Comparison of ENCODE assay signal across 20 cellular contexts in the genomic region with DNA sequence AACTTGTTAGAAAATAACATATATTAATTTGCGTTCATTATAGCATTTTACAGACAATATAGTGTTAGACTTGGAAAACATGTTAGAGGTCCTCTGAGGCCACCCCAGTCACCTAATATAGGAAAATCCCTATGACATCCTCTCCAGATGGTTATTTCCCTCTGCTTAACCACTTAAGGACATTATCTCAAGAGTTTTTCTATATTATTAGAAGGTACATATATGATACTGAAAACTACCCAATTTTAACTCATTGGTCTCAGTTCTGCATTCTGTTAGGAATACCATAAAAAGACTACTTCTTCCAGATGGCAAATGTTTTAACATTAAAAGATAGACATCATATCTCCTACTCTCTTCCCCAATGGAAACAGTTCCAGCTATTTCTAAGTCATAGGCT.
"Had no signal": no experiment of that assay in that cellular context is flagged by ENCODE, and none has a peak within 500 bp of the region (broad histone marks: within the 10 kb centered on the region; RNA-seq: fewer than 3 reads in every experiment).

No MANE protein-coding gene starts in this region.

- ATAC-seq: activated CD4-positive, alpha-beta T cell treated with anti-CD3 and anti-CD28 coated beads for 36 hours; activated CD8-positive, alpha-beta memory T cell treated with anti-CD3 and anti-CD28 coated beads, Interleukin-2, amount 10 ng/mL, durations not matched to agents 7 days and 5 days; activated CD8-positive, alpha-beta T cell treated with anti-CD3 and anti-CD28 coated beads, Interleukin-2, amount 10 ng/mL, durations not matched to agents 7 days and 5 days; body of pancreas; left colon; right cardiac atrium had no signal

- H3K4me2 ChIP-seq: hepatocyte had no signal

- DNase-seq: activated CD4-positive, alpha-beta T cell treated with anti-CD3 and anti-CD28 coated beads for 36 hours; activated CD4-positive, CD25-positive, alpha-beta regulatory T cell; activated CD8-positive, alpha-beta memory T cell treated with anti-CD3 and anti-CD28 coated beads, Interleukin-2, amount 10 ng/mL, durations not matched to agents 7 days and 5 days; activated CD8-positive, alpha-beta T cell treated with anti-CD3 and anti-CD28 coated beads, Interleukin-2, amount 10 ng/mL, durations not matched to agents 7 days and 5 days; activated effector memory CD4-positive, alpha-beta T cell treated with anti-CD3 and anti-CD28 coated beads, Interleukin-2, amount 50 U/mL, for 16 hours; activated naive CD4-positive, alpha-beta T cell treated with anti-CD3 and anti-CD28 coated beads for 36 hours; activated naive CD8-positive, alpha-beta T cell treated with anti-CD3 and anti-CD28 coated beads for 36 hours; adrenal gland; aorta; body of pancreas; dermis blood vessel endothelial cell; effector CD4-positive, alpha-beta T cell; left colon; mammary epithelial cell; posterior cingulate gyrus; right cardiac atrium; stimulated activated naive CD4-positive, alpha-beta T cell treated with Interleukin-2 at 50 U/mL for 16 hours; transverse colon had no signal

- H2AFZ ChIP-seq: hepatocyte had no signal

- H3K4me3 Mint-ChIP-seq: activated CD4-positive, alpha-beta T cell treated with anti-CD3 and anti-CD28 coated beads for 36 hours; activated CD8-positive, alpha-beta memory T cell treated with anti-CD3 and anti-CD28 coated beads, Interleukin-2, amount 10 ng/mL, durations not matched to agents 7 days and 5 days; activated CD8-positive, alpha-beta T cell treated with anti-CD3 and anti-CD28 coated beads, Interleukin-2, amount 10 ng/mL, durations not matched to agents 7 days and 5 days; activated naive CD4-positive, alpha-beta T cell treated with anti-CD3 and anti-CD28 coated beads for 36 hours; activated naive CD8-positive, alpha-beta T cell treated with anti-CD3 and anti-CD28 coated beads for 36 hours; nephron had no signal

- H3K27ac ChIP-seq: adrenal gland, body of pancreas, hepatocyte, transverse colon had no signal

- H3K9me3 Mint-ChIP-seq: activated naive CD4-positive, alpha-beta T cell treated with anti-CD3 and anti-CD28 coated beads for 36 hours; activated naive CD8-positive, alpha-beta T cell treated with anti-CD3 and anti-CD28 coated beads for 36 hours had no signal

- H3K4me1 Mint-ChIP-seq: activated CD4-positive, alpha-beta T cell treated with anti-CD3 and anti-CD28 coated beads for 36 hours; activated CD8-positive, alpha-beta memory T cell treated with anti-CD3 and anti-CD28 coated beads, Interleukin-2, amount 10 ng/mL, durations not matched to agents 7 days and 5 days; activated naive CD8-positive, alpha-beta T cell treated with anti-CD3 and anti-CD28 coated beads for 36 hours had no signal

- H3K4me1 ChIP-seq: adrenal gland, transverse colon had no signal

- H3K36me3 Mint-ChIP-seq: activated CD8-positive, alpha-beta memory T cell treated with anti-CD3 and anti-CD28 coated beads, Interleukin-2, amount 10 ng/mL, durations not matched to agents 7 days and 5 days; activated naive CD8-positive, alpha-beta T cell treated with anti-CD3 and anti-CD28 coated beads for 36 hours had no signal

- H3K4me3 ChIP-seq: adrenal gland, body of pancreas, hepatocyte, transverse colon had no signal

- H3K27ac Mint-ChIP-seq: activated CD4-positive, alpha-beta T cell treated with anti-CD3 and anti-CD28 coated beads for 36 hours; activated CD8-positive, alpha-beta memory T cell treated with anti-CD3 and anti-CD28 coated beads, Interleukin-2, amount 10 ng/mL, durations not matched to agents 7 days and 5 days; activated CD8-positive, alpha-beta T cell treated with anti-CD3 and anti-CD28 coated beads, Interleukin-2, amount 10 ng/mL, durations not matched to agents 7 days and 5 days; activated naive CD4-positive, alpha-beta T cell treated with anti-CD3 and anti-CD28 coated beads for 36 hours; activated naive CD8-positive, alpha-beta T cell treated with anti-CD3 and anti-CD28 coated beads for 36 hours had no signal

- H3K27me3 ChIP-seq: adrenal gland, body of pancreas, hepatocyte, transverse colon had no signal

- H3K27me3 Mint-ChIP-seq: activated CD8-positive, alpha-beta memory T cell treated with anti-CD3 and anti-CD28 coated beads, Interleukin-2, amount 10 ng/mL, durations not matched to agents 7 days and 5 days; activated naive CD8-positive, alpha-beta T cell treated with anti-CD3 and anti-CD28 coated beads for 36 hours had no signal

- H3K9me3 ChIP-seq: adrenal gland, body of pancreas, transverse colon had no signal

- H3K36me3 ChIP-seq: adrenal gland, transverse colon had no signal
